17 cellular contexts compared by ENCODE assay signal in the genomic region with DNA sequence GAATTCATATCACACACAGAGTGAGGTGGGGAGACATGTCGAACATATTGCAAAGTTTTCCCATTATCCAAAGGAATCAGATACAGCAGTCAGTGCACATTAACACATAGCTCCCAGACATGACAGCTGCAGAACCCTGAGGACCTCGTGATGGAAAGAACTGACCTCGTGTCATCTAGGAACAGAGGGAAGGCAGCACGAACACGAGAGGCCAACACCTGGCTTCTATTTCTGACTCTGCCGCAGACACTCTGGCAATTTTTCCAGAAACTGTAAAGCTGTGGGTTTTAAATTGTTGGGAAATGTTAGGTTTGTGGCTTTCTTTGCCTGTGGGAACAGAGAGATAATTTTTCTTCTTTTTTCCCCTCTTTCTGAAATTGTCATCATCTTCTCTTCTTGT.
A peak's percentile ranks its signal among the peaks of the same experiment; 100 is the strongest.
DNase-seq lines count a peak whose midpoint lies in the region; ATAC-seq and TF ChIP-seq lines count a peak whose summit lies in the region.
"Had no signal": no experiment of that assay in that cellular context is flagged by ENCODE, and none has a peak within 500 bp of the region (broad histone marks: within the 10 kb centered on the region; RNA-seq: fewer than 3 reads in every experiment).

No MANE protein-coding gene starts in this region.

- H3K9ac ChIP-seq in Karpas-422 (ENCODE audit: low read length) = no peak overlapping the region
- H3K9ac ChIP-seq: KMS-11 had no signal

- no peaks in the 10 kb centered on the region for H3K27me3 ChIP-seq in Karpas-422 (ENCODE audit: low read length)
- no peaks in the 10 kb centered on the region for H3K27me3 ChIP-seq in psoas muscle (ENCODE audit: insufficient read depth in 3 of 3, low read length in 2 of 3)

- no peaks in the 10 kb centered on the region for H3K4me1 ChIP-seq in Karpas-422 (ENCODE audit: low read length)
- H3K4me1 ChIP-seq in psoas muscle = peaks cover 12% of the 10 kb centered on the region

- H4K20me1 ChIP-seq in Karpas-422 (ENCODE audit: insufficient read depth, low read depth, low read length) = no peaks in the 10 kb centered on the region

- no peaks in the 10 kb centered on the region for H3K36me3 Mint-ChIP-seq in activated T-helper 1 cell treated with anti-CD3 and anti-CD28 coated beads, Interleukin-12 subunit alpha, Interleukin-12 subunit beta, Interleukin-2, Interleukin-4 antibody, amounts not matched to agents 30 ng/mL and 10 ng/mL and 1 ng/mL, durations not matched to agents 14 hours and 24 hours and 36 hours (ENCODE audit: low read depth)

- DNase-seq in AG08395 (ENCODE audit: low spot score) = peak; percentile 46
- DNase-seq in Karpas-422 = peak; percentile 7
- DNase-seq in fibroblast of gingiva (ENCODE audit: low read depth) = peak; percentile 63
- no peak for DNase-seq in psoas muscle
- no peak for DNase-seq in T-helper 2 cell
- no peak for DNase-seq in iPS-NIHi11 (ENCODE audit: low spot score)
- DNase-seq in hepatic stellate cell (ENCODE audit: low spot score) = no peak
- DNase-seq in activated T-helper 1 cell treated with anti-CD3 and anti-CD28 coated beads, Interleukin-12 subunit alpha, Interleukin-12 subunit beta, Interleukin-2, Interleukin-4 antibody, amounts not matched to agents 30 ng/mL and 10 ng/mL and 1 ng/mL, durations not matched to agents 14 hours and 24 hours and 36 hours (ENCODE audit: low spot score) = no peak
- DNase-seq: AML-193; CD4-positive, alpha-beta T cell; H9; NCI-H1930; NCI-H2171 treated with DMSO at 0.1 percent for 48 hours; NCI-H82; SHP77 had no signal

- TF ChIP-seq CTCF in psoas muscle (IDR thresholded peaks at IDR 0.05) = no peak

- peak; percentile 71 to 91 (median 87) for ATAC-seq in psoas muscle
- ATAC-seq: Panc1 had no signal

- no peaks in the 10 kb centered on the region for H3K27me3 Mint-ChIP-seq in activated T-helper 1 cell treated with anti-CD3 and anti-CD28 coated beads, Interleukin-12 subunit alpha, Interleukin-12 subunit beta, Interleukin-2, Interleukin-4 antibody, amounts not matched to agents 30 ng/mL and 10 ng/mL and 1 ng/mL, durations not matched to agents 14 hours and 24 hours and 36 hours (ENCODE audit: insufficient read depth)
- H3K27me3 Mint-ChIP-seq: CD4-positive, alpha-beta T cell had no signal

- H3K36me3 ChIP-seq in Karpas-422 (ENCODE audit: insufficient read depth, low read length) = no peaks in the 10 kb centered on the region
- H3K36me3 ChIP-seq in psoas muscle (ENCODE audit: insufficient read depth in 1 of 2, low read depth in 1 of 2) = no peaks in the 10 kb centered on the region

- no peak overlapping the region for H2AFZ ChIP-seq in Karpas-422 (ENCODE audit: low read length)

- H3K27ac ChIP-seq in Karpas-422 (ENCODE audit: low read length) (no peak overlapping the region), psoas muscle (no peak overlapping the region)
- H3K27ac ChIP-seq: KMS-11 had no signal

- H3K9me3 ChIP-seq in Karpas-422 (ENCODE audit: low read length) (no peaks in the 10 kb centered on the region), psoas muscle (no peaks in the 10 kb centered on the region)

- H3K4me2 ChIP-seq in Karpas-422 (ENCODE audit: low read depth, low read length, poor library complexity, severe bottlenecking) = no peak overlapping the region
- H3K4me2 ChIP-seq: KMS-11 had no signal

- H3K27ac Mint-ChIP-seq in activated T-helper 1 cell treated with anti-CD3 and anti-CD28 coated beads, Interleukin-12 subunit alpha, Interleukin-12 subunit beta, Interleukin-2, Interleukin-4 antibody, amounts not matched to agents 30 ng/mL and 10 ng/mL and 1 ng/mL, durations not matched to agents 14 hours and 24 hours and 36 hours = no peak overlapping the region
- H3K27ac Mint-ChIP-seq: CD4-positive, alpha-beta T cell; H9 had no signal

- no peak overlapping the region for H3K4me3 Mint-ChIP-seq in activated T-helper 1 cell treated with anti-CD3 and anti-CD28 coated beads, Interleukin-12 subunit alpha, Interleukin-12 subunit beta, Interleukin-2, Interleukin-4 antibody, amounts not matched to agents 30 ng/mL and 10 ng/mL and 1 ng/mL, durations not matched to agents 14 hours and 24 hours and 36 hours
- H3K4me3 Mint-ChIP-seq: CD4-positive, alpha-beta T cell; H9 had no signal

- H3K4me3 ChIP-seq in Karpas-422 (ENCODE audit: low read length) = no peak overlapping the region
- H3K4me3 ChIP-seq in psoas muscle = no peak overlapping the region

- 19 to 43% (median 26%) methylated on average over 6 of the region's 6 CpGs for WGBS in psoas muscle, 3 donors

- intact Hi-C loops in psoas muscle (cut with DNase I) = no loop called here
- intact Hi-C loops in activated T-helper 1 cell treated with anti-CD3 and anti-CD28 coated beads, Interleukin-12 subunit alpha, Interleukin-12 subunit beta, Interleukin-2, Interleukin-4 antibody, amounts not matched to agents 30 ng/mL and 10 ng/mL and 1 ng/mL, durations not matched to agents 14 hours and 24 hours and 36 hours (cut with micrococcal nuclease) = no loop called here

- no peaks in the 10 kb centered on the region for H3K79me2 ChIP-seq in Karpas-422 (ENCODE audit: low read length)

- no peaks in the 10 kb centered on the region for H3K4me1 Mint-ChIP-seq in activated T-helper 1 cell treated with anti-CD3 and anti-CD28 coated beads, Interleukin-12 subunit alpha, Interleukin-12 subunit beta, Interleukin-2, Interleukin-4 antibody, amounts not matched to agents 30 ng/mL and 10 ng/mL and 1 ng/mL, durations not matched to agents 14 hours and 24 hours and 36 hours (ENCODE audit: low read depth)

- no peaks in the 10 kb centered on the region for H3K9me2 ChIP-seq in Karpas-422 (replicated peaks; ENCODE audit: insufficient read depth, low read length)

- peaks cover 3% of the 10 kb centered on the region for H3K9me3 Mint-ChIP-seq in activated T-helper 1 cell treated with anti-CD3 and anti-CD28 coated beads, Interleukin-12 subunit alpha, Interleukin-12 subunit beta, Interleukin-2, Interleukin-4 antibody, amounts not matched to agents 30 ng/mL and 10 ng/mL and 1 ng/mL, durations not matched to agents 14 hours and 24 hours and 36 hours

Comparison
In these comparisons a context has a peak if more than half of its experiments do, and no peak if none do; other contexts are left out.
1. DNase-seq: peak in AG08395 (single experiment), Karpas-422 (single experiment) and fibroblast of gingiva (single experiment); none in psoas muscle (0 of 2), T-helper 2 cell (0 of 5), iPS-NIHi11 (single experiment), hepatic stellate cell (single experiment) and activated T-helper 1 cell treated with anti-CD3 and anti-CD28 coated beads, Interleukin-12 subunit alpha, Interleukin-12 subunit beta, Interleukin-2, Interleukin-4 antibody, amounts not matched to agents 30 ng/mL and 10 ng/mL and 1 ng/mL, durations not matched to agents 14 hours and 24 hours and 36 hours (single experiment).